15 cellular contexts compared by ENCODE assay signal in genomic region chr10:114682121-114682520, GRCh38. TPM values are rescaled to one million over a fixed set of nuclear protein-coding genes. Genes with fewer than 3 reads are reported as not detected.
DNase-seq lines count a peak whose midpoint lies in the region; ATAC-seq and TF ChIP-seq lines count a peak whose summit lies in the region.
"Had no signal": no experiment of that assay in that cellular context is flagged by ENCODE, and none has a peak within 500 bp of the region (broad histone marks: within the 10 kb centered on the region; RNA-seq: fewer than 3 reads in every experiment).

No MANE protein-coding gene starts in this region.

- H3K27me3 ChIP-seq in heart right ventricle (no peaks in the 10 kb centered on the region), uterus (no peaks in the 10 kb centered on the region), aorta (ENCODE audit: control insufficient read depth in 1 of 2, insufficient read depth in 2 of 2, low read length in 1 of 2) (peaks cover 0 to 1% of the 10 kb centered on the region in 2 donors)
- H3K27me3 ChIP-seq: cardiac muscle cell had no signal

- H3K9me3 ChIP-seq in heart right ventricle (no peaks in the 10 kb centered on the region), uterus (no peaks in the 10 kb centered on the region), aorta (ENCODE audit: control insufficient read depth, low read length) (no peaks in the 10 kb centered on the region)

- H3K36me3 Mint-ChIP-seq in mesothelial cell of epicardium: no peaks in the 10 kb centered on the region
- H3K36me3 Mint-ChIP-seq: CD8-positive, alpha-beta memory T cell; stimulated activated effector memory CD8-positive, alpha-beta T cell treated with anti-CD3 and anti-CD28 coated beads, Interleukin-12 subunit alpha, Interleukin-12 subunit beta, amount 100 ng/mL, for 72 hours had no signal

- H3K27ac Mint-ChIP-seq in mesothelial cell of epicardium: peak overlapping the region; percentile 82
- H3K27ac Mint-ChIP-seq: activated CD8-positive, alpha-beta T cell treated with anti-CD3 and anti-CD28 coated beads, Interleukin-2, amount 10 ng/mL, durations not matched to agents 7 days and 5 days; CD8-positive, alpha-beta memory T cell; stimulated activated effector memory CD8-positive, alpha-beta T cell treated with anti-CD3 and anti-CD28 coated beads, Interleukin-12 subunit alpha, Interleukin-12 subunit beta, amount 100 ng/mL, for 72 hours had no signal

- H3K9me3 Mint-ChIP-seq in mesothelial cell of epicardium: no peaks in the 10 kb centered on the region
- H3K9me3 Mint-ChIP-seq: CD8-positive, alpha-beta memory T cell; stimulated activated effector memory CD8-positive, alpha-beta T cell treated with anti-CD3 and anti-CD28 coated beads, Interleukin-12 subunit alpha, Interleukin-12 subunit beta, amount 100 ng/mL, for 72 hours had no signal

- 18 to 31% methylated on average over 3 of the region's 3 CpGs for WGBS in heart right ventricle, 2 donors
- WGBS in aorta, 2 donors: 76 to 79% methylated on average over 3 of the region's 3 CpGs

- no peak for TF ChIP-seq CTCF in heart right ventricle (IDR thresholded peaks at IDR 0.05)
- no peak for TF ChIP-seq CTCF in mesothelial cell of epicardium (IDR thresholded peaks at IDR 0.05; ENCODE audit: unreplicated experiment)
- no peak for TF ChIP-seq CTCF in uterus (IDR thresholded peaks at IDR 0.05)

- H3K36me3 ChIP-seq in heart right ventricle: no peaks in the 10 kb centered on the region
- H3K36me3 ChIP-seq in uterus: no peaks in the 10 kb centered on the region
- H3K36me3 ChIP-seq in aorta (ENCODE audit: control insufficient read depth in 1 of 2, insufficient read depth in 2 of 2, low read length in 1 of 2): no peaks in the 10 kb centered on the region
- H3K36me3 ChIP-seq: cardiac muscle cell had no signal

- intact Hi-C loops in heart right ventricle (cut with DNase I) (loop anchor here in 5 of 10 donors (5.0 to 10.0 kb wide), 5 partner anchors 35 to 207 kb away; no protein-coding TSS in a partner anchor), Right ventricle myocardium inferior (cut with DNase I) (no loop called here), uterus (cut with DNase I; ENCODE audit: low total_unique reads) (no loop called here), aorta (cut with DNase I) (no loop called here)

- no peaks in the 10 kb centered on the region for H3K27me3 Mint-ChIP-seq in mesothelial cell of epicardium (ENCODE audit: low read depth)

- H3K4me1 Mint-ChIP-seq in mesothelial cell of epicardium: peaks cover 52% of the 10 kb centered on the region
- H3K4me1 Mint-ChIP-seq: CD8-positive, alpha-beta memory T cell; stimulated activated effector memory CD8-positive, alpha-beta T cell treated with anti-CD3 and anti-CD28 coated beads, Interleukin-12 subunit alpha, Interleukin-12 subunit beta, amount 100 ng/mL, for 72 hours had no signal

- ATAC-seq in heart right ventricle (no peak), Right ventricle myocardium inferior (no peak), aorta (ENCODE audit: low FRiP score) (no peak)
- ATAC-seq: activated CD8-positive, alpha-beta T cell treated with anti-CD3 and anti-CD28 coated beads, Interleukin-2, amount 10 ng/mL, durations not matched to agents 7 days and 5 days; stimulated activated effector memory CD8-positive, alpha-beta T cell treated with anti-CD3 and anti-CD28 coated beads, Interleukin-12 subunit alpha, Interleukin-12 subunit beta, amount 100 ng/mL, for 72 hours had no signal

- DNase-seq in heart right ventricle (no peak), Right ventricle myocardium inferior (ENCODE audit: missing footprints) (no peak), mesothelial cell of epicardium (ENCODE audit: low spot score in 2 of 2, unreplicated experiment in 2 of 2) (no peak), uterus (no peak), aorta (no peak), kidney tubule cell (ENCODE audit: low spot score) (no peak)
- no peak for DNase-seq in stimulated activated CD4-positive, alpha-beta T cell treated with anti-CD3 and anti-CD28 coated beads, Interleukin-15, amount 100 ng/mL, for 24 hours
- DNase-seq: activated CD8-positive, alpha-beta T cell treated with anti-CD3 and anti-CD28 coated beads, Interleukin-2, amount 10 ng/mL, durations not matched to agents 7 days and 5 days; CD8-positive, alpha-beta memory T cell; NCI-H1930; NCI-H526; PC-9 had no signal

- peaks cover 14 to 96% (median 67%) of the 10 kb centered on the region in 9 donors for H3K4me1 ChIP-seq in heart right ventricle
- peaks cover 0 to 7% of the 10 kb centered on the region in 2 donors for H3K4me1 ChIP-seq in uterus
- peaks cover 0 to 4% of the 10 kb centered on the region in 2 donors for H3K4me1 ChIP-seq in aorta (ENCODE audit: control insufficient read depth in 1 of 2, insufficient read depth in 2 of 2, low read length in 2 of 2)

- H3K27ac ChIP-seq in heart right ventricle (peak overlapping the region; percentile 75 to 95 (median 87)), cingulate gyrus (ENCODE audit: low read depth, low read length) (peak overlapping the region; percentile 52), uterus (peak overlapping the region; percentile 84), aorta (ENCODE audit: low read depth in 1 of 2, low read length in 2 of 2) (no peak overlapping the region)
- H3K27ac ChIP-seq: cardiac muscle cell, PC-9 had no signal

- H3K4me3 Mint-ChIP-seq in mesothelial cell of epicardium: no peak overlapping the region
- H3K4me3 Mint-ChIP-seq: activated CD8-positive, alpha-beta T cell treated with anti-CD3 and anti-CD28 coated beads, Interleukin-2, amount 10 ng/mL, durations not matched to agents 7 days and 5 days; CD8-positive, alpha-beta memory T cell; stimulated activated effector memory CD8-positive, alpha-beta T cell treated with anti-CD3 and anti-CD28 coated beads, Interleukin-12 subunit alpha, Interleukin-12 subunit beta, amount 100 ng/mL, for 72 hours had no signal

- peak overlapping the region in 9 of 10 donors; percentile 38 to 62 (median 55) for H3K4me3 ChIP-seq in heart right ventricle
- H3K4me3 ChIP-seq in uterus: no peak overlapping the region
- H3K4me3 ChIP-seq in aorta (ENCODE audit: low read length in 2 of 2): no peak overlapping the region
- H3K4me3 ChIP-seq: cardiac muscle cell, PC-9 had no signal

- no peak for TF ChIP-seq POLR2A in uterus (IDR thresholded peaks at IDR 0.05)

RNA-seq across cellular contexts. Expression of gene ABLIM1, which starts 24.0 kb away (rescaled TPM):
- total RNA-seq in heart right ventricle (100 to 1,000 TPM; 522 to 816 (median 606) TPM), Right ventricle myocardium inferior (730 TPM), mesothelial cell of epicardium (99.5 to 105 TPM (median 102 TPM) in 3 replicates), uterus (100 to 1,000 TPM in 2 of 4 donors, 10 to 100 TPM in 2; 41.2 to 128 (median 97.3) TPM), aorta (100 to 1,000 TPM in 1 of 2 donors, 10 to 100 TPM in 1; 55.8 to 117 TPM)
- polyA plus RNA-seq in heart right ventricle (100 to 1,000 TPM; 119 to 363 TPM), aorta (10 to 100 TPM; 13.6 to 14.5 TPM)

Comparison
In these comparisons a context has a peak if more than half of its experiments do, and no peak if none do; other contexts are left out.
1. H3K27ac ChIP-seq: peak in heart right ventricle (10 of 10), cingulate gyrus (single experiment) and uterus (2 of 2); none in aorta (0 of 2).
2. H3K4me3 ChIP-seq: peak in heart right ventricle (9 of 10); none in uterus (0 of 2) and aorta (0 of 2).